8 cellular contexts compared by ENCODE assay signal in genomic region chr20:5168582-5169396, GRCh38. TPM values are rescaled to one million over a fixed set of nuclear protein-coding genes. Genes with fewer than 3 reads are reported as not detected.
DNase-seq lines count a peak whose midpoint lies in the region; ATAC-seq, FAIRE-seq and TF ChIP-seq lines count a peak whose summit lies in the region.

No MANE protein-coding gene starts in this region.

- no peak overlapping the region for H3K4me3 Mint-ChIP-seq in glutamatergic neuron (ENCODE audit: unreplicated experiment)

- no peak for TF ChIP-seq RAD21 in A549 (conservative IDR thresholded peaks at IDR 0.05 in 1 of 2, IDR thresholded peaks at IDR 0.05 in 1 of 2)

- peaks cover 15% of the 10 kb centered on the region for H3K9me3 Mint-ChIP-seq in glutamatergic neuron (ENCODE audit: unreplicated experiment)

- H3K4me1 ChIP-seq in A549 (peaks cover 16% of the 10 kb centered on the region), HEK293 (ENCODE audit: control insufficient read depth, insufficient read depth, low read length) (peaks cover 15% of the 10 kb centered on the region)

- 64% methylated on average over 4 of the region's 4 CpGs for WGBS in A549 (ENCODE audit: missing lambda C conversion rate)

- peak; percentile 69 to 71; a peak in 4 of 6 replicates for ATAC-seq in A549
- peak; percentile 30 for ATAC-seq in stimulated activated naive CD8-positive, alpha-beta T cell treated with anti-CD3 and anti-CD28 coated beads, Interleukin-15, Interleukin-2, amounts not matched to agents 100 U/mL and 50 U/mL, for 24 hours
- no peak for ATAC-seq in GM18858 (IDR thresholded peaks at IDR 0.05; ENCODE audit: unreplicated experiment)
- ATAC-seq in GM21367 (IDR thresholded peaks at IDR 0.05; ENCODE audit: unreplicated experiment): no peak

- no peak overlapping the region for H3K4me3 ChIP-seq in A549
- H3K4me3 ChIP-seq in HEK293 (ENCODE audit: low read depth, low read length): no peak overlapping the region

- FAIRE-seq in A549 (lab: Jason Lieb, UNC): no peak

- TF ChIP-seq EP300 in A549 (IDR thresholded peaks at IDR 0.05): no peak

- H3K27ac ChIP-seq in A549 (peak overlapping the region in 1 of 2 experiments; percentile 10; a peak in 2 of 6 replicates), HEK293 (ENCODE audit: extremely low read depth, low read depth, low read length) (no peak overlapping the region)

- H3K27me3 Mint-ChIP-seq in glutamatergic neuron (ENCODE audit: unreplicated experiment): peaks cover 3% of the 10 kb centered on the region

- POLR2A ChIA-PET in A549 (lab: Yijun Ruan, JAX): interaction anchor here (0.6 to 0.8 kb wide), 2 partner anchors 43 to 441 kb away, joined by 3 to 6 read pairs; partner anchors contain the start of gene CDS2
- POLR2A ChIA-PET in HEK293 (lab: Yijun Ruan, JAX): interaction anchor here (1.0 to 1.9 kb wide), 4 partner anchors 11 to 42 kb away, joined by 3 to 9 read pairs (median 4); partner anchors contain the start of gene CDS2

- H3K27ac Mint-ChIP-seq in glutamatergic neuron (ENCODE audit: unreplicated experiment): no peak overlapping the region

- no peak for TF ChIP-seq CTCF in A549 (IDR thresholded peaks at IDR 0.05)
- no peak for TF ChIP-seq CTCF in HEK293 (tag by site-specific recombination; IDR thresholded peaks at IDR 0.05)
- TF ChIP-seq CTCF in glutamatergic neuron (IDR thresholded peaks at IDR 0.05; ENCODE audit: partially characterized antibody, unreplicated experiment): no peak

- peak overlapping the region; percentile 32; the same call in 2 of the 3 replicates for H3K4me2 ChIP-seq in A549

- CTCF ChIA-PET in A549 (lab: Yijun Ruan, JAX) (interaction anchor here (0.9 to 5.3 kb wide), 11 partner anchors 10 to 905 kb away, joined by 3 to 32 read pairs (median 4); partner anchors contain the start of gene CDS2), HEK293 (lab: Yijun Ruan, JAX) (interaction anchor here (0.5 to 2.5 kb wide), 7 partner anchors 10 to 338 kb away, joined by 3 to 19 read pairs (median 5); partner anchors contain the start of gene CDS2)

- DNase-seq in A549 (ENCODE audit: low read depth in 1 of 2, low spot score in 1 of 2) (no peak), SKM-1 (lab: John Stamatoyannopoulos, UW; ENCODE audit: unreplicated experiment) (peak; percentile 2), glutamatergic neuron (peak; percentile 35), superior temporal gyrus (ENCODE audit: extremely low spot score) (no peak)
- no peak for DNase-seq in stimulated activated naive CD8-positive, alpha-beta T cell treated with anti-CD3 and anti-CD28 coated beads, Interleukin-15, Interleukin-2, amounts not matched to agents 100 U/mL and 50 U/mL, for 24 hours

- no peaks in the 10 kb centered on the region for H3K36me3 Mint-ChIP-seq in glutamatergic neuron (ENCODE audit: unreplicated experiment)

- TF ChIP-seq POLR2A in A549 (IDR thresholded peaks at IDR 0.05; ENCODE audit: low read length): no peak

- peaks cover 73% of the 10 kb centered on the region for H3K4me1 Mint-ChIP-seq in glutamatergic neuron (ENCODE audit: low read depth, unreplicated experiment)

- no peaks in the 10 kb centered on the region for H3K9me3 ChIP-seq in A549
- H3K9me3 ChIP-seq in HEK293 (ENCODE audit: control insufficient read depth, insufficient read depth, low read depth, low read length): no peaks in the 10 kb centered on the region

- peaks cover 0 to 12% of the 10 kb centered on the region in 2 experiments; a peak in 1 of 3 replicates for H3K36me3 ChIP-seq in HEK293 (ENCODE audit: control insufficient read depth in 2 of 2, insufficient read depth in 1 of 2, low read length in 2 of 2)

TF ChIP-seq in A549, 52 proteins besides CTCF, POLR2A, EP300 and RAD21 (continues in another document):
- TF ChIP-seq KDM5A (IDR thresholded peaks at IDR 0.05) (no peak), ESRRA (IDR thresholded peaks at IDR 0.05; ENCODE audit: borderline replicate concordance, low read length) (no peak), MAFK (IDR thresholded peaks at IDR 0.05; ENCODE audit: partially characterized antibody) (no peak), FOXS1 (CRISPR knock-in tag; IDR thresholded peaks at IDR 0.05) (no peak), E2F6 (IDR thresholded peaks at IDR 0.05; ENCODE audit: borderline replicate concordance, low read depth) (no peak), CBX8 (IDR thresholded peaks at IDR 0.05) (no peak), PHF8 (IDR thresholded peaks at IDR 0.05; ENCODE audit: borderline replicate concordance, low read depth) (no peak), EHMT2 (IDR thresholded peaks at IDR 0.05; ENCODE audit: low read depth) (no peak), HOXB13 (CRISPR knock-in tag; IDR thresholded peaks at IDR 0.05; ENCODE audit: low read depth) (no peak), MAX (IDR thresholded peaks at IDR 0.05) (no peak), NFE2L2 (conservative IDR thresholded peaks at IDR 0.05; ENCODE audit: low read length) (no peak), HOXA7 (CRISPR knock-in tag; IDR thresholded peaks at IDR 0.05) (no peak), HEYL (CRISPR knock-in tag; IDR thresholded peaks at IDR 0.05) (no peak), TFCP2L1 (CRISPR knock-in tag; IDR thresholded peaks at IDR 0.05) (no peak), CEBPB (IDR thresholded peaks at IDR 0.05) (no peak), HES2 (IDR thresholded peaks at IDR 0.05) (no peak)

TF ChIP-seq in HEK293, 187 proteins besides CTCF, POLR2A, EP300 and RAD21 (continues in another document):
- TF ChIP-seq ZNF416 (tag by site-specific recombination; IDR thresholded peaks at IDR 0.05) (no peak), ZNF658 (tag by site-specific recombination; IDR thresholded peaks at IDR 0.05) (no peak), ZNF157 (tag by site-specific recombination; IDR thresholded peaks at IDR 0.05) (no peak), HOXD13 (CRISPR knock-in tag; IDR thresholded peaks at IDR 0.05; ENCODE audit: borderline replicate concordance) (no peak), ZNF670 (tag by site-specific recombination; IDR thresholded peaks at IDR 0.05; ENCODE audit: low read depth) (no peak), ZNF398 (tag by site-specific recombination; IDR thresholded peaks at IDR 0.05) (0 out of 2 replicates have a peak, but pooled peaks have one; percentile 13), ZNF341 (tag by site-specific recombination; IDR thresholded peaks at IDR 0.05; ENCODE audit: low read depth) (peak; percentile 43; the same call in 1 of the 2 replicates), ZNF501 (tag by site-specific recombination; IDR thresholded peaks at IDR 0.05) (no peak), ZNF626 (tag by site-specific recombination; IDR thresholded peaks at IDR 0.05) (no peak), ZNF23 (tag by site-specific recombination; IDR thresholded peaks at IDR 0.05; ENCODE audit: borderline replicate concordance) (no peak), ZNF302 (tag by site-specific recombination; IDR thresholded peaks at IDR 0.05; ENCODE audit: low read depth) (no peak), ZNF596 (tag by site-specific recombination; IDR thresholded peaks at IDR 0.05) (no peak), ZNF121 (tag by site-specific recombination; IDR thresholded peaks at IDR 0.05) (no peak), ZNF768 (tag by site-specific recombination; IDR thresholded peaks at IDR 0.05) (no peak), MYNN (tag by site-specific recombination; IDR thresholded peaks at IDR 0.05; ENCODE audit: borderline replicate concordance) (no peak)

RNA-seq across cellular contexts. Expression of gene CDS2, which starts 42.0 kb away (rescaled TPM):
- polyA plus RNA-seq in A549 (2011; rRNA removed) (106 and 128 TPM in 2 replicates), A549 (2017; fragmentation: RNase III; extraction: RNeasy Plus Mini Kit Qiagen cat#74134 plus additional on column Dnase treatment) (34.0 to 44.0 TPM (median 37.4 TPM) in 3 replicates)
- 26.2 and 34.1 TPM in 2 replicates for polyA plus RNA-seq in A549 (2012; cell fraction: cytosol; rRNA removed)
- 13.9 and 27.4 TPM in 2 replicates for polyA plus RNA-seq in A549 (2012; cell fraction: nucleus; rRNA removed)
- polyA minus RNA-seq in A549 (2011; rRNA and poly(A)+ RNA removed): 100 TPM in 2 replicates
- 153 TPM for total RNA-seq in glutamatergic neuron (ENCODE audit: unreplicated experiment)

RNA-seq across cellular contexts. Expression of gene PCNA, which starts 49.0 kb away (rescaled TPM):
- polyA plus RNA-seq in A549 (2011; rRNA removed) (388 and 450 TPM in 2 replicates), A549 (2017; fragmentation: RNase III; extraction: RNeasy Plus Mini Kit Qiagen cat#74134 plus additional on column Dnase treatment) (431 to 445 TPM (median 440 TPM) in 3 replicates)
- polyA plus RNA-seq in A549 (2012; cell fraction: cytosol; rRNA removed): 552 and 561 TPM in 2 replicates
- polyA plus RNA-seq in A549 (2012; cell fraction: nucleus; rRNA removed): 882 and 940 TPM in 2 replicates
- polyA minus RNA-seq in A549 (2011; rRNA and poly(A)+ RNA removed): 260 and 279 TPM in 2 replicates
- total RNA-seq in glutamatergic neuron (ENCODE audit: unreplicated experiment): 43.3 TPM

RNA-seq across cellular contexts. Expression of gene TMEM230, which starts 55.9 kb away (rescaled TPM):
- 276 and 284 TPM in 2 replicates for polyA plus RNA-seq in A549 (2011; rRNA removed)
- polyA plus RNA-seq in A549 (2012; cell fraction: cytosol; rRNA removed): 99.5 and 123 TPM in 2 replicates
- 27.3 and 47.4 TPM in 2 replicates for polyA plus RNA-seq in A549 (2012; cell fraction: nucleus; rRNA removed)
- 99.9 to 106 TPM (median 105 TPM) in 3 replicates for polyA plus RNA-seq in A549 (2017; fragmentation: RNase III; extraction: RNeasy Plus Mini Kit Qiagen cat#74134 plus additional on column Dnase treatment)
- 67.7 and 90.9 TPM in 2 replicates for polyA minus RNA-seq in A549 (2011; rRNA and poly(A)+ RNA removed)
- 78.2 TPM for total RNA-seq in glutamatergic neuron (ENCODE audit: unreplicated experiment)

Comparison
In these comparisons a context has a peak if more than half of its experiments do, and no peak if none do; other contexts are left out.
1. ATAC-seq: peak in A549 (2 of 2) and stimulated activated naive CD8-positive, alpha-beta T cell treated with anti-CD3 and anti-CD28 coated beads, Interleukin-15, Interleukin-2, amounts not matched to agents 100 U/mL and 50 U/mL, for 24 hours (single experiment); none in GM18858 (single experiment) and GM21367 (single experiment).
2. DNase-seq: peak in SKM-1 (single experiment) and glutamatergic neuron (single experiment); none in A549 (0 of 2), stimulated activated naive CD8-positive, alpha-beta T cell treated with anti-CD3 and anti-CD28 coated beads, Interleukin-15, Interleukin-2, amounts not matched to agents 100 U/mL and 50 U/mL, for 24 hours (single experiment) and superior temporal gyrus (single experiment).